ENCODE assay signal across 11 cellular contexts in genomic region chr20:36821964-36822437, GRCh38. TPM values are rescaled to one million over a fixed set of nuclear protein-coding genes. Genes with fewer than 3 reads are reported as not detected.
A peak's percentile ranks its signal among the peaks of the same experiment; 100 is the strongest.
DNase-seq lines count a peak whose midpoint lies in the region; ATAC-seq and TF ChIP-seq lines count a peak whose summit lies in the region.
"Had no signal": no experiment of that assay in that cellular context is flagged by ENCODE, and none has a peak within 500 bp of the region (broad histone marks: within the 10 kb centered on the region; RNA-seq: fewer than 3 reads in every experiment).

No MANE protein-coding gene starts in this region.

- H3K36me3 Mint-ChIP-seq in nephron progenitor cell (ENCODE audit: low read depth) (peaks cover 60% of the 10 kb centered on the region), Caco-2 (ENCODE audit: insufficient read depth, unreplicated experiment) (peaks cover 24% of the 10 kb centered on the region)

- POLR2A ChIA-PET in Caco-2 (lab: Charles Lee), result interaction anchor here (0.7 kb wide), 1 partner anchor 228 kb away, joined by 4 read pairs; no protein-coding TSS in a partner anchor

- CTCF ChIA-PET in Caco-2 (lab: Charles Lee), result interaction anchor here (1.3 kb wide), 1 partner anchor 13 kb away, joined by 6 read pairs; no protein-coding TSS in a partner anchor

- peaks cover 2% of the 10 kb centered on the region for H3K27me3 Mint-ChIP-seq in nephron progenitor cell (ENCODE audit: low read depth, poor library complexity)
- H3K27me3 Mint-ChIP-seq in Caco-2 (ENCODE audit: insufficient read depth, unreplicated experiment), result no peaks in the 10 kb centered on the region

- H3K4me3 Mint-ChIP-seq in nephron progenitor cell, result no peak overlapping the region
- no peak overlapping the region for H3K4me3 Mint-ChIP-seq in Caco-2 (ENCODE audit: unreplicated experiment)

- H3K27ac Mint-ChIP-seq in nephron progenitor cell, result peak overlapping the region; percentile 66
- no peak overlapping the region for H3K27ac Mint-ChIP-seq in Caco-2 (ENCODE audit: unreplicated experiment)

- peak; percentile 68 for ATAC-seq in Right ventricle myocardium superior (ENCODE audit: poor library complexity)
- ATAC-seq in GM21619 (IDR thresholded peaks at IDR 0.05; ENCODE audit: unreplicated experiment), result no peak

- DNase-seq in Right ventricle myocardium superior (no peak), cardiac septum (ENCODE audit: low spot score) (no peak), epithelial cell of esophagus (ENCODE audit: low read depth) (peak; percentile 43), nephron progenitor cell (no peak), Caco-2 (no peak), Kasumi-1 (lab: John Stamatoyannopoulos, UW) (no peak)
- DNase-seq in stimulated activated naive CD4-positive, alpha-beta T cell (lab: John Stamatoyannopoulos, UW), result no peak
- DNase-seq: activated CD4-positive, CD25-positive, alpha-beta regulatory T cell; NCI-H1436; Peyer's patch had no signal

- no TSS peak for BruUV-seq in Caco-2 (replicated peaks; lab: Mats Ljungman, UMichigan)

- no peaks in the 10 kb centered on the region for H3K27me3 ChIP-seq in Caco-2 (replicated peaks; ENCODE audit: control insufficient read depth, insufficient read depth, low read length)
- H3K27me3 ChIP-seq: Peyer's patch had no signal

- H3K36me3 ChIP-seq in Caco-2 (ENCODE audit: control insufficient read depth, insufficient read depth, low read length), result peaks cover 6% of the 10 kb centered on the region

- TF ChIP-seq CTCF in epithelial cell of esophagus (IDR thresholded peaks at IDR 0.05; ENCODE audit: insufficient read depth, low read depth, low read length, missing control alignments) (no peak), nephron progenitor cell (IDR thresholded peaks at IDR 0.05) (no peak), Caco-2 (IDR thresholded peaks at IDR 0.05; ENCODE audit: insufficient read depth in 1 of 2, low read depth in 1 of 2, low read length in 1 of 2, severe bottlenecking in 1 of 2, unreplicated experiment in 1 of 2) (no peak)

- peaks cover 15% of the 10 kb centered on the region for H3K4me1 ChIP-seq in Caco-2
- H3K4me1 ChIP-seq: Peyer's patch had no signal

- no peaks in the 10 kb centered on the region for H3K9me3 ChIP-seq in Caco-2
- H3K9me3 ChIP-seq: Peyer's patch had no signal

- H3K9me3 Mint-ChIP-seq in nephron progenitor cell, result no peaks in the 10 kb centered on the region
- no peaks in the 10 kb centered on the region for H3K9me3 Mint-ChIP-seq in Caco-2 (ENCODE audit: unreplicated experiment)

- H3K4me1 Mint-ChIP-seq in nephron progenitor cell, result peaks cover 19% of the 10 kb centered on the region
- H3K4me1 Mint-ChIP-seq in Caco-2 (ENCODE audit: low read depth, unreplicated experiment), result peaks cover 4% of the 10 kb centered on the region

- intact Hi-C loops in Right ventricle myocardium superior (cut with DNase I), result no loop called here
- intact Hi-C loops in cardiac septum (cut with DNase I), result no loop called here
- intact Hi-C loops in Caco-2 (cut with micrococcal nuclease; ENCODE audit: unreplicated experiment), result no loop called here

- H3K4me3 ChIP-seq in epithelial cell of esophagus (ENCODE audit: low read length) (no peak overlapping the region), Caco-2 (ENCODE audit: low read depth, low read length) (no peak overlapping the region)
- H3K4me3 ChIP-seq: Peyer's patch had no signal

RNA-seq across cellular contexts. Expression of gene DSN1, which starts 48.4 kb away (rescaled TPM):
- total RNA-seq in Right ventricle myocardium superior (3.5 TPM), cardiac septum (3.8 TPM), Caco-2 (2022) (56.9 and 59.2 TPM in 2 replicates)

RNA-seq across cellular contexts. Expression of gene TLDC2, which starts 53.9 kb away (rescaled TPM):
- total RNA-seq in Right ventricle myocardium superior, result not detected
- total RNA-seq in cardiac septum, result not detected
- 0.14 TPM in 1 of 2 replicates, not detected in the other for total RNA-seq in Caco-2 (2022)

Comparison
In these comparisons a context has a peak if more than half of its experiments do, and no peak if none do; other contexts are left out.
1. RNA of gene DSN1, which starts 48.4 kb away (total RNA-seq): 56.9 to 59.2 TPM in Caco-2; 3.8 TPM in cardiac septum (single experiment) and 3.5 TPM in Right ventricle myocardium superior (single experiment); every median in the first group is over 10 times any median in the second.